23 cellular contexts compared by ENCODE assay signal in genomic region chr11:43706631-43707030, GRCh38. TPM values are rescaled to one million over a fixed set of nuclear protein-coding genes. Genes with fewer than 3 reads are reported as not detected.
A peak's percentile ranks its signal among the peaks of the same experiment; 100 is the strongest.
DNase-seq lines count a peak whose midpoint lies in the region; ATAC-seq, FAIRE-seq and TF ChIP-seq lines count a peak whose summit lies in the region.
"Had no signal": no experiment of that assay in that cellular context is flagged by ENCODE, and none has a peak within 500 bp of the region (broad histone marks: within the 10 kb centered on the region; RNA-seq: fewer than 3 reads in every experiment).

No MANE protein-coding gene starts in this region.

- H4K5ac ChIP-seq in IMR-90 (ENCODE audit: low read depth, low read length): no peak overlapping the region

- no peak overlapping the region for H3K4me2 ChIP-seq in HepG2 (ENCODE audit: low read depth, low read length)
- no peak overlapping the region for H3K4me2 ChIP-seq in IMR-90 (ENCODE audit: low read depth, low read length)
- no peak overlapping the region for H3K4me2 ChIP-seq in K562 (ENCODE audit: insufficient read depth, low read length)
- H3K4me2 ChIP-seq: BLaER1 treated with 17β-estradiol and CSF1 and Interleukin-3, amounts not matched to agents 10 nM and 100 nM had no signal

- peaks cover 73% of the 10 kb centered on the region for H3K79me2 ChIP-seq in HepG2 (ENCODE audit: insufficient read depth, low read length)
- no peaks in the 10 kb centered on the region for H3K79me2 ChIP-seq in K562 (ENCODE audit: control insufficient read depth, insufficient read depth, low read length)

- no peak overlapping the region for H2BK15ac ChIP-seq in IMR-90 (ENCODE audit: low read depth, low read length)

- H3K9me1 ChIP-seq in IMR-90 (ENCODE audit: insufficient read depth, low read length): no peaks in the 10 kb centered on the region
- H3K9me1 ChIP-seq in K562 (ENCODE audit: control insufficient read depth, insufficient read depth, low read length): no peaks in the 10 kb centered on the region

- no TSS peak for BruUV-seq in HepG2 (replicated peaks; lab: Mats Ljungman, UMichigan)
- no TSS peak for BruUV-seq in IMR-90 (replicated peaks; lab: Mats Ljungman, UMichigan)
- BruUV-seq in K562 (replicated peaks; lab: Mats Ljungman, UMichigan): no TSS peak

- WGBS in HepG2 (ENCODE audit: low lambda C conversion rate): 100% methylated on average over 1 of the region's 1 CpG
- WGBS in right lobe of liver (ENCODE audit: insufficient coverage, low coverage, low lambda C conversion rate, missing lambda C conversion rate): 73% methylated on average over 1 of the region's 1 CpG
- no CpG with 5 or more reads among the region's 1 CpG for WGBS in IMR-90 (ENCODE audit: extremely low coverage in 2 of 2, insufficient read length in 1 of 2), 2 experiments
- 38% methylated on average over 1 of the region's 1 CpG for WGBS in K562 (ENCODE audit: insufficient coverage, low coverage, missing lambda C conversion rate)

- H3K23ac ChIP-seq in IMR-90 (ENCODE audit: low read depth, low read length): no peak overlapping the region

- H3K4me1 Mint-ChIP-seq in nephron progenitor cell: no peaks in the 10 kb centered on the region

- in situ Hi-C loops in HepG2 (cut with HindIII; ENCODE audit: extremely low pct_ligation_motif_present, low pct_unique_long_range_greater_than_20kb) (no loop called here), IMR-90 (cut with MboI; ENCODE audit: low sequenced_read_pairs) (no loop called here), K562 (cut with MboI) (no loop called here)

- H2BK120ac ChIP-seq in IMR-90 (ENCODE audit: low read depth, low read length): no peak overlapping the region

- no peak overlapping the region for H2AK9ac ChIP-seq in IMR-90 (replicated peaks; ENCODE audit: low read depth, low read length, poor library complexity)

- dilution Hi-C loops in IMR-90 (cut with HindIII; ENCODE audit: low sequenced_read_pairs, unreplicated experiment): no loop called here

- peaks cover 19% of the 10 kb centered on the region for H4K20me1 ChIP-seq in HepG2 (ENCODE audit: insufficient read depth, low read length)
- H4K20me1 ChIP-seq in IMR-90 (ENCODE audit: insufficient read depth, low read length): peaks cover 6% of the 10 kb centered on the region; the same call in 1 of the 2 replicates
- H4K20me1 ChIP-seq in K562 (replicated peaks; ENCODE audit: control insufficient read depth, insufficient read depth, low read length): no peaks in the 10 kb centered on the region

- no peak overlapping the region for H4K8ac ChIP-seq in IMR-90 (ENCODE audit: low read depth in 2 of 2, low read length in 2 of 2)

- H3K4me1 ChIP-seq in HepG2 (ENCODE audit: insufficient read depth, low read length) (no peaks in the 10 kb centered on the region), right lobe of liver (no peaks in the 10 kb centered on the region), IMR-90 (ENCODE audit: control insufficient read depth, insufficient read depth, low read length) (no peaks in the 10 kb centered on the region), K562 (replicated peaks in 1 of 2; ENCODE audit: control insufficient read depth in 2 of 2, insufficient read depth in 2 of 2, low read length in 2 of 2) (no peaks in the 10 kb centered on the region)
- H3K4me1 ChIP-seq: BLaER1 treated with 17β-estradiol and CSF1 and Interleukin-3, amounts not matched to agents 10 nM and 100 nM; Caco-2 had no signal

- FAIRE-seq in HepG2 (lab: Jason Lieb, UNC) (no peak), K562 (lab: Jason Lieb, UNC) (no peak)
- FAIRE-seq: D721Med, G401.6, GM12891, GM18507 had no signal

- H3K4me3 ChIP-seq in HepG2 (replicated peaks in 1 of 3; ENCODE audit: insufficient read depth in 1 of 3, low read depth in 2 of 3, low read length in 3 of 3) (no peak overlapping the region), right lobe of liver (no peak overlapping the region), IMR-90 (ENCODE audit: insufficient read depth, low read depth, low read length) (no peak overlapping the region), K562 (no peak overlapping the region)
- H3K4me3 ChIP-seq: BLaER1 treated with 17β-estradiol and CSF1 and Interleukin-3, amounts not matched to agents 10 nM and 100 nM had no signal

- no peak overlapping the region for H3K56ac ChIP-seq in IMR-90 (ENCODE audit: extremely low read depth, insufficient read depth, low read length)

- TF ChIP-seq EP300 in HepG2 (IDR thresholded peaks at IDR 0.05; ENCODE audit: low read depth in 2 of 2, low read length in 2 of 2) (no peak), HepG2 (CRISPR knock-in tag; IDR thresholded peaks at IDR 0.05; ENCODE audit: borderline replicate concordance) (no peak), K562 (IDR thresholded peaks at IDR 0.05; ENCODE audit: low read length) (no peak)

- intact Hi-C loops in HepG2 (cut with micrococcal nuclease; ENCODE audit: unreplicated experiment) (no loop called here), right lobe of liver (cut with DNase I) (no loop called here), IMR-90 (cut with micrococcal nuclease) (no loop called here), K562 (cut with micrococcal nuclease) (loop anchor here (5.0 kb wide), 1 partner anchor 119 kb away; no protein-coding TSS in a partner anchor)

- TF ChIP-seq POLR2A in HepG2 (IDR thresholded peaks at IDR 0.05; ENCODE audit: insufficient read depth in 1 of 2, low read depth in 2 of 2, low read length in 2 of 2) (no peak), right lobe of liver (IDR thresholded peaks at IDR 0.05) (no peak), IMR-90 (IDR thresholded peaks at IDR 0.05; ENCODE audit: low read depth, low read length) (no peak), K562 (conservative IDR thresholded peaks at IDR 0.05) (no peak)

- peaks cover 0 to 4% of the 10 kb centered on the region in 2 experiments; a peak in 1 of 5 replicates for H3K36me3 ChIP-seq in HepG2 (replicated peaks in 1 of 2; ENCODE audit: control insufficient read depth in 1 of 2, insufficient read depth in 2 of 2, low read length in 2 of 2)
- no peaks in the 10 kb centered on the region for H3K36me3 ChIP-seq in right lobe of liver
- H3K36me3 ChIP-seq in IMR-90 (ENCODE audit: control insufficient read depth, insufficient read depth, low read length): no peaks in the 10 kb centered on the region
- H3K36me3 ChIP-seq in K562 (ENCODE audit: control insufficient read depth, insufficient read depth, low read length): no peaks in the 10 kb centered on the region

- no peak for ATAC-seq in HepG2
- no peak for ATAC-seq in right lobe of liver
- ATAC-seq in IMR-90 (ENCODE audit: low read depth): no peak
- ATAC-seq in K562: no peak
- ATAC-seq: CD8-positive, alpha-beta T cell had no signal

- H3K27me3 ChIP-seq in HepG2 (ENCODE audit: control insufficient read depth in 1 of 2, insufficient read depth in 2 of 2, low read length in 2 of 2): no peaks in the 10 kb centered on the region
- H3K27me3 ChIP-seq in right lobe of liver: no peaks in the 10 kb centered on the region
- H3K27me3 ChIP-seq in IMR-90 (ENCODE audit: control insufficient read depth, insufficient read depth, low read length): no peaks in the 10 kb centered on the region
- H3K27me3 ChIP-seq in K562 (ENCODE audit: control insufficient read depth in 2 of 2, insufficient read depth in 2 of 2, low read length in 2 of 2): no peaks in the 10 kb centered on the region
- H3K27me3 ChIP-seq: BLaER1 treated with 17β-estradiol and CSF1 and Interleukin-3, amounts not matched to agents 10 nM and 100 nM had no signal

- no peak overlapping the region for H2BK20ac ChIP-seq in IMR-90 (ENCODE audit: low read depth, low read length)

- H3K9me3 Mint-ChIP-seq in nephron progenitor cell: peaks cover 22% of the 10 kb centered on the region
- H3K9me3 Mint-ChIP-seq: CD8-positive, alpha-beta T cell had no signal

- H3K4me3 Mint-ChIP-seq in nephron progenitor cell: no peak overlapping the region
- H3K4me3 Mint-ChIP-seq: B cell; CD4-positive, alpha-beta T cell; CD8-positive, alpha-beta T cell had no signal

- H4K91ac ChIP-seq in IMR-90 (ENCODE audit: insufficient read depth, low read depth, low read length): no peak overlapping the region

- peaks cover 76% of the 10 kb centered on the region for H3K36me3 Mint-ChIP-seq in nephron progenitor cell (ENCODE audit: low read depth)

- no peak overlapping the region for H3K18ac ChIP-seq in IMR-90 (ENCODE audit: low read depth, low read length)

- no peak overlapping the region for H3K4ac ChIP-seq in IMR-90 (ENCODE audit: low read depth, low read length)

- TF ChIP-seq CTCF in HepG2 (CRISPR knock-in tag; IDR thresholded peaks at IDR 0.05) (no peak), right lobe of liver (IDR thresholded peaks at IDR 0.05) (no peak), IMR-90 (conservative IDR thresholded peaks at IDR 0.05; ENCODE audit: low read depth, low read length) (no peak), K562 (IDR thresholded peaks at IDR 0.05 in 2 of 3, conservative IDR thresholded peaks at IDR 0.05 in 1 of 3; ENCODE audit: insufficient read depth in 2 of 3, low read depth in 1 of 3, low read length in 3 of 3) (no peak), nephron progenitor cell (IDR thresholded peaks at IDR 0.05) (no peak)

- H3K9ac ChIP-seq in HepG2 (ENCODE audit: insufficient read depth, low read depth, low read length) (no peak overlapping the region), IMR-90 (ENCODE audit: low read depth, low read length) (no peak overlapping the region), K562 (ENCODE audit: insufficient read depth in 1 of 2, low read depth in 2 of 2, low read length in 2 of 2) (no peak overlapping the region)
- H3K9ac ChIP-seq: BLaER1 treated with 17β-estradiol and CSF1 and Interleukin-3, amounts not matched to agents 10 nM and 100 nM had no signal

- H3K79me1 ChIP-seq in IMR-90 (ENCODE audit: low read depth in 1 of 2, low read length in 2 of 2): peaks cover 17 to 23% of the 10 kb centered on the region in 2 experiments

- H3K27ac ChIP-seq in HepG2 (ENCODE audit: extremely low read length, insufficient read depth, low read length): no peak overlapping the region
- H3K27ac ChIP-seq in right lobe of liver: no peak overlapping the region
- no peak overlapping the region for H3K27ac ChIP-seq in IMR-90 (ENCODE audit: insufficient read depth, low read length)
- H3K27ac ChIP-seq in K562 (ENCODE audit: extremely low read depth, low read depth, low read length): no peak overlapping the region
- H3K27ac ChIP-seq: 22Rv1; BLaER1 treated with 17β-estradiol and CSF1 and Interleukin-3, amounts not matched to agents 10 nM and 100 nM; C4-2B had no signal

- CTCF ChIA-PET in HepG2 (lab: Yijun Ruan, JAX; ENCODE audit: low intra/inter-chr PET ratio, low total read pairs) (no interaction called here), IMR-90 (lab: Yijun Ruan, JAX) (no interaction called here), K562 (lab: Yijun Ruan, JAX; ENCODE audit: low intra/inter-chr PET ratio) (no interaction called here)

- TF ChIP-seq RAD21 in HepG2 (CRISPR knock-in tag; IDR thresholded peaks at IDR 0.05): no peak
- TF ChIP-seq RAD21 in IMR-90 (IDR thresholded peaks at IDR 0.05; ENCODE audit: low read length): no peak
- no peak for TF ChIP-seq RAD21 in K562 (CRISPR knock-in tag; conservative IDR thresholded peaks at IDR 0.05 in 1 of 2, IDR thresholded peaks at IDR 0.05 in 1 of 2)

- no peak overlapping the region for H3K14ac ChIP-seq in IMR-90 (replicated peaks; ENCODE audit: low read depth, low read length)

- no peak overlapping the region for H2AK5ac ChIP-seq in IMR-90 (ENCODE audit: low read depth, low read length)

- no peak for DNase-seq in HepG2 (ENCODE audit: low spot score)
- DNase-seq in right lobe of liver: no peak
- DNase-seq in IMR-90: no peak
- no peak for DNase-seq in K562 (ENCODE audit: extremely low read depth in 1 of 4, low spot score in 3 of 4)
- no peak for DNase-seq in nephron progenitor cell
- no peak for DNase-seq in NCI-H2171 (lab: John Stamatoyannopoulos, UW)
- no peak for DNase-seq in stimulated activated CD4-positive, alpha-beta T cell treated with anti-CD3 and anti-CD28 coated beads, Interleukin-4, amount 100 ng/mL, for 24 hours
- DNase-seq in cerebellum (ENCODE audit: low spot score): no peak
- DNase-seq: AML-193; Caco-2; Calu3; CD4-positive, alpha-beta T cell; CD8-positive, alpha-beta T cell; DMS79 treated with DMSO at 0.1 percent for 48 hours; GF-D8 had no signal

- POLR2A ChIA-PET in HepG2 (lab: Yijun Ruan, JAX) (no interaction called here), IMR-90 (lab: Charles Lee; ENCODE audit: unreplicated experiment) (no interaction called here), K562 (lab: Yijun Ruan, JAX) (no interaction called here)

- no peak overlapping the region for H2BK5ac ChIP-seq in IMR-90 (ENCODE audit: low read depth, low read length, poor library complexity, severe bottlenecking)

- H3K27me3 Mint-ChIP-seq in nephron progenitor cell (ENCODE audit: low read depth, poor library complexity): no peaks in the 10 kb centered on the region
- H3K27me3 Mint-ChIP-seq: B cell; CD4-positive, alpha-beta T cell had no signal

- H3K27ac Mint-ChIP-seq in nephron progenitor cell: peak overlapping the region; percentile 39
- H3K27ac Mint-ChIP-seq: B cell; CD4-positive, alpha-beta T cell; CD8-positive, alpha-beta T cell had no signal

- no peak overlapping the region for H2AFZ ChIP-seq in HepG2 (ENCODE audit: low read length)
- H2AFZ ChIP-seq in IMR-90 (replicated peaks; ENCODE audit: low read length, poor library complexity): no peak overlapping the region
- no peak overlapping the region for H2AFZ ChIP-seq in K562 (ENCODE audit: low read depth, low read length)

- peaks cover under 1% of the 10 kb centered on the region; the same call in 1 of the 2 replicates for H3K9me3 ChIP-seq in HepG2 (ENCODE audit: low read length)
- H3K9me3 ChIP-seq in right lobe of liver: peaks cover 0 to 2% (median 0%) of the 10 kb centered on the region in 4 donors
- no peaks in the 10 kb centered on the region for H3K9me3 ChIP-seq in IMR-90 (ENCODE audit: control insufficient read depth, insufficient read depth, low read length)
- H3K9me3 ChIP-seq in K562 (replicated peaks; ENCODE audit: control insufficient read depth, insufficient read depth, low read depth, low read length): no peaks in the 10 kb centered on the region

RNA-seq across cellular contexts. Expression of gene HSD17B12, which starts 26.1 kb away (rescaled TPM):
- 76.8 and 117 TPM in 2 replicates for total RNA-seq in HepG2 (2016; rRNA removed; fragmentation: Illumina TruSeq; extraction: Trizol)
- total RNA-seq in HepG2 (2016; cell fraction: cytosol; rRNA removed; fragmentation: Illumina TruSeq; extraction: Trizol; ENCODE audit: low read depth): 13.5 and 14.2 TPM in 2 replicates
- 75.1 and 111 TPM in 2 replicates for total RNA-seq in HepG2 (2016; cell fraction: insoluble cytoplasmic fraction; rRNA removed; fragmentation: Illumina TruSeq; extraction: Trizol)
- 30.7 and 33.3 TPM in 2 replicates for total RNA-seq in HepG2 (2016; cell fraction: membrane; rRNA removed; fragmentation: Illumina TruSeq; extraction: Trizol)
- 138 TPM in 2 replicates for total RNA-seq in HepG2 (2016; cell fraction: nucleus; rRNA removed; fragmentation: Illumina TruSeq; extraction: Trizol)
- 50.3 and 56.3 TPM in 2 replicates for polyA plus RNA-seq in HepG2 (2011; rRNA removed)
- polyA plus RNA-seq in HepG2 (2011; cell fraction: cytosol; rRNA removed): 23.3 and 38.1 TPM in 2 replicates
- polyA plus RNA-seq in HepG2 (2011; cell fraction: nucleus; rRNA removed): 19.9 and 25.0 TPM in 2 replicates
- 84.0 and 92.7 TPM in 2 replicates for polyA plus RNA-seq in HepG2 (2012)
- 9.1 and 9.4 TPM in 2 replicates for polyA plus RNA-seq in HepG2 (2016; cell fraction: cytosol; fragmentation: Illumina TruSeq; extraction: Trizol; ENCODE audit: low read depth)
- 44.4 and 46.6 TPM in 2 replicates for polyA plus RNA-seq in HepG2 (2016; cell fraction: insoluble cytoplasmic fraction; fragmentation: Illumina TruSeq; extraction: Trizol; ENCODE audit: low read depth)
- 19.1 and 21.1 TPM in 2 replicates for polyA plus RNA-seq in HepG2 (2016; cell fraction: membrane; fragmentation: Illumina TruSeq; extraction: Trizol; ENCODE audit: low read depth)
- 110 and 113 TPM in 2 replicates for polyA plus RNA-seq in HepG2 (2016; cell fraction: nucleus; fragmentation: Illumina TruSeq; extraction: Trizol; ENCODE audit: insufficient read depth, low read depth)
- polyA minus RNA-seq in HepG2 (2011; rRNA and poly(A)+ RNA removed; ENCODE audit: low replicate concordance): 24.6 and 77.8 TPM in 2 replicates
- polyA minus RNA-seq in HepG2 (2011; cell fraction: cytosol; rRNA and poly(A)+ RNA removed): 84.9 and 117 TPM in 2 replicates
- 136 and 138 TPM in 2 replicates for polyA minus RNA-seq in HepG2 (2011; cell fraction: nucleus; rRNA and poly(A)+ RNA removed)
- 100 to 1,000 TPM in 2 of 6 experiments, 10 to 100 TPM in 4; 68.3 to 107 (median 93.2) TPM for total RNA-seq in right lobe of liver
- 44.6 and 61.1 TPM in 2 replicates for total RNA-seq in IMR-90 (2012; rRNA removed)
- 32.9 and 38.0 TPM in 2 replicates for polyA plus RNA-seq in IMR-90 (2012; rRNA removed)
- 8.9 and 11.8 TPM in 2 replicates for polyA plus RNA-seq in IMR-90 (2012; cell fraction: cytosol; rRNA removed)
- 3.2 and 30.0 TPM in 2 replicates for polyA plus RNA-seq in IMR-90 (2012; cell fraction: nucleus; rRNA removed; ENCODE audit: low replicate concordance)
- total RNA-seq in K562 (2011; cell fraction: chromatin; rRNA removed; ENCODE audit: low replicate concordance): 25.0 and 43.2 TPM in 2 replicates
- total RNA-seq in K562 (2011; cell fraction: nucleolus; rRNA removed): 34.5 and 36.0 TPM in 2 replicates
- 37.9 and 51.6 TPM in 2 replicates for total RNA-seq in K562 (2011; cell fraction: nucleoplasm; rRNA removed)
- total RNA-seq in K562 (2014; rRNA removed): 16.2 and 17.3 TPM in 2 replicates
- total RNA-seq in K562 (2014; rRNA removed; fragmentation: Illumina TruSeq; extraction: Trizol): 25.7 and 30.9 TPM in 2 replicates
- total RNA-seq in K562 (2015; rRNA removed; fragmentation: Illumina TruSeq; extraction: Trizol): 23.1 and 24.5 TPM in 2 replicates
- 21.3 and 23.8 TPM in 2 replicates for total RNA-seq in K562 (2021)
- 31.9 and 34.5 TPM in 2 replicates for polyA plus RNA-seq in K562 (2011; rRNA removed)
- 16.3 and 17.6 TPM in 2 replicates for polyA plus RNA-seq in K562 (2011; cell fraction: cytosol; rRNA removed)
- 13.5 and 18.5 TPM in 2 replicates for polyA plus RNA-seq in K562 (2011; cell fraction: nucleus; rRNA removed)
- 23.0 and 31.8 TPM in 2 replicates for polyA plus RNA-seq in K562 (2012)
- polyA plus RNA-seq in K562 (2014; fragmentation: Illumina TruSeq; extraction: Trizol): 27.3 and 30.3 TPM in 2 replicates
- polyA plus RNA-seq in K562 (2014; fragmentation: Nextera tagmentation; extraction: Ambion mirVana): 10 to 100 TPM in 1 of 2 experiments, 1 to 10 TPM in 1; 9.1 to 10.3 TPM
- polyA plus RNA-seq in K562 (2014; rRNA removed): 19.6 and 23.3 TPM in 2 replicates
- polyA minus RNA-seq in K562 (2011; rRNA and poly(A)+ RNA removed): 21.1 and 27.6 TPM in 2 replicates
- polyA minus RNA-seq in K562 (2011; cell fraction: cytosol; rRNA and poly(A)+ RNA removed): 22.3 and 26.4 TPM in 2 replicates
- 19.8 and 24.5 TPM in 2 replicates for polyA minus RNA-seq in K562 (2011; cell fraction: nucleus; rRNA and poly(A)+ RNA removed)
- 96.3 TPM for total RNA-seq in cerebellum

Comparison
In these comparisons a context has a peak if more than half of its experiments do, and no peak if none do; other contexts are left out.
1. Of the 241 proteins assayed by ChIP-seq in both HepG2 and K562: peak only in HepG2: MAFK; only in K562: MAFG; in both: MAFF; in neither: 238.